Comparison of ENCODE assay signal across 21 cellular contexts in genomic region chr11:103051986-103052385, GRCh38. TPM values are rescaled to one million over a fixed set of nuclear protein-coding genes. Genes with fewer than 3 reads are reported as not detected.
DNase-seq lines count a peak whose midpoint lies in the region; ATAC-seq, FAIRE-seq and TF ChIP-seq lines count a peak whose summit lies in the region.
"Had no signal": no experiment of that assay in that cellular context is flagged by ENCODE, and none has a peak within 500 bp of the region (broad histone marks: within the 10 kb centered on the region; RNA-seq: fewer than 3 reads in every experiment).

No MANE protein-coding gene starts in this region.

- H3K27me3 Mint-ChIP-seq in activated T-helper 17 cell treated with anti-CD3 and anti-CD28 coated beads, Interleukin-2, amount 50 U/mL, for 72 hours = no peaks in the 10 kb centered on the region
- H3K27me3 Mint-ChIP-seq: activated T-cell treated with anti-CD3 and anti-CD28 coated beads, Interleukin-2, amount 50 U/mL, for 24 hours had no signal

- DNase-seq in AG04449 (ENCODE audit: low read depth, low spot score) (peak; percentile 56), GM12892 (ENCODE audit: insufficient read length) (no peak), foreskin fibroblast (peak; percentile 51 to 76), coronary artery (ENCODE audit: low spot score) (no peak), D721Med (ENCODE audit: insufficient read length, low spot score) (no peak)
- DNase-seq: activated CD8-positive, alpha-beta T cell treated with anti-CD3 and anti-CD28 coated beads for 36 hours; activated T-cell treated with anti-CD3 and anti-CD28 coated beads, Interleukin-2, amount 50 U/mL, for 24 hours; cerebellar nuclear complex; DMS79 treated with DMSO at 0.1 percent for 48 hours; effector memory CD4-positive, alpha-beta T cell; NCI-H1436; NCI-H2171 treated with DMSO at 0.1 percent for 48 hours; NCI-H748 treated with DMSO at 0.1 percent for 48 hours; right cardiac atrium; SHP77 had no signal

- CTCF ChIA-PET in AG04449 (lab: Yijun Ruan, JAX) = interaction anchor here (1.0 to 4.5 kb wide), 13 partner anchors 12 to 318 kb away, joined by 3 to 47 read pairs (median 4); no protein-coding TSS in a partner anchor

- TF ChIP-seq POLR2A in GM12892 (IDR thresholded peaks at IDR 0.05; ENCODE audit: low read depth, low read length) = no peak

- FAIRE-seq in GM12892 (lab: Jason Lieb, UNC) (peak; percentile 56), D721Med (lab: Jason Lieb, UNC) (no peak)

- TF ChIP-seq CTCF in AG04449 (IDR thresholded peaks at IDR 0.05; ENCODE audit: insufficient read depth, low read length, missing control alignments) = no peak
- TF ChIP-seq CTCF in foreskin fibroblast (IDR thresholded peaks at IDR 0.05; ENCODE audit: low read depth, low read length) = no peak
- TF ChIP-seq CTCF in coronary artery (IDR thresholded peaks at IDR 0.05) = no peak
- TF ChIP-seq CTCF in D721Med (IDR thresholded peaks at IDR 0.05; ENCODE audit: insufficient read depth, missing control alignments) = no peak

- H3K27ac Mint-ChIP-seq in activated T-helper 17 cell treated with anti-CD3 and anti-CD28 coated beads, Interleukin-2, amount 50 U/mL, for 72 hours = peak overlapping the region; percentile 13
- H3K27ac Mint-ChIP-seq: activated CD8-positive, alpha-beta T cell treated with anti-CD3 and anti-CD28 coated beads for 36 hours; activated T-cell treated with anti-CD3 and anti-CD28 coated beads, Interleukin-2, amount 50 U/mL, for 24 hours; T-helper 1 cell treated with Interleukin-12 subunit alpha and Interleukin-12 subunit beta and Interleukin-4 antibody, amounts not matched to agents 30 μg/mL and 1 μg/mL, for 36 hours; WTC11 had no signal

- no peak overlapping the region for H3K27ac ChIP-seq in coronary artery

- H3K36me3 Mint-ChIP-seq in activated T-helper 17 cell treated with anti-CD3 and anti-CD28 coated beads, Interleukin-2, amount 50 U/mL, for 72 hours (ENCODE audit: low read depth) = peaks cover 1% of the 10 kb centered on the region
- H3K36me3 Mint-ChIP-seq: WTC11 had no signal

- no peaks in the 10 kb centered on the region for H3K9me3 Mint-ChIP-seq in activated T-helper 17 cell treated with anti-CD3 and anti-CD28 coated beads, Interleukin-2, amount 50 U/mL, for 72 hours
- H3K9me3 Mint-ChIP-seq: activated CD8-positive, alpha-beta T cell treated with anti-CD3 and anti-CD28 coated beads for 36 hours; T-helper 1 cell treated with Interleukin-12 subunit alpha and Interleukin-12 subunit beta and Interleukin-4 antibody, amounts not matched to agents 30 μg/mL and 1 μg/mL, for 36 hours; WTC11 had no signal

- no peak for ATAC-seq in activated T-helper 17 cell treated with anti-CD3 and anti-CD28 coated beads, Interleukin-2, amount 50 U/mL, for 72 hours (replicated peaks)
- ATAC-seq in HG03378 (IDR thresholded peaks at IDR 0.05; ENCODE audit: unreplicated experiment) (no peak), HG03469 (IDR thresholded peaks at IDR 0.05; ENCODE audit: unreplicated experiment) (no peak)
- ATAC-seq: activated CD8-positive, alpha-beta T cell treated with anti-CD3 and anti-CD28 coated beads for 36 hours; right cardiac atrium; WTC11 had no signal

- H3K4me3 ChIP-seq in AG04449 (ENCODE audit: low read depth, low read length) (no peak overlapping the region), foreskin fibroblast (ENCODE audit: low read depth in 1 of 2, low read length in 2 of 2) (no peak overlapping the region), coronary artery (no peak overlapping the region)
- H3K4me3 ChIP-seq: lung had no signal

- POLR2A ChIA-PET in AG04449 (lab: Yijun Ruan, JAX) = no interaction called here

- no peaks in the 10 kb centered on the region for H3K4me1 Mint-ChIP-seq in activated T-helper 17 cell treated with anti-CD3 and anti-CD28 coated beads, Interleukin-2, amount 50 U/mL, for 72 hours
- H3K4me1 Mint-ChIP-seq: WTC11 had no signal

- no peak overlapping the region for H3K4me3 Mint-ChIP-seq in activated T-helper 17 cell treated with anti-CD3 and anti-CD28 coated beads, Interleukin-2, amount 50 U/mL, for 72 hours
- H3K4me3 Mint-ChIP-seq: activated CD8-positive, alpha-beta T cell treated with anti-CD3 and anti-CD28 coated beads for 36 hours; activated T-cell treated with anti-CD3 and anti-CD28 coated beads, Interleukin-2, amount 50 U/mL, for 24 hours; T-helper 1 cell treated with Interleukin-12 subunit alpha and Interleukin-12 subunit beta and Interleukin-4 antibody, amounts not matched to agents 30 μg/mL and 1 μg/mL, for 36 hours; WTC11 had no signal

RNA-seq across cellular contexts. Expression of gene DCUN1D5, which starts 40.0 kb away (rescaled TPM):
- 49.8 TPM for polyA plus RNA-seq in GM12892 (2012; ENCODE audit: missing spikeins)
- total RNA-seq in activated T-helper 17 cell treated with anti-CD3 and anti-CD28 coated beads, Interleukin-2, amount 50 U/mL, for 72 hours = 10 to 100 TPM; 39.2 to 64.8 TPM

RNA-seq across cellular contexts. Expression of gene DYNC2H1, which starts 57.2 kb away (rescaled TPM):
- polyA plus RNA-seq in GM12892 (2012; ENCODE audit: missing spikeins) = 0.25 TPM
- total RNA-seq in activated T-helper 17 cell treated with anti-CD3 and anti-CD28 coated beads, Interleukin-2, amount 50 U/mL, for 72 hours = 1 to 10 TPM; 2.2 to 2.5 TPM

Comparison
In these comparisons a context has a peak if more than half of its experiments do, and no peak if none do; other contexts are left out.
1. DNase-seq: peak in AG04449 (single experiment) and foreskin fibroblast (2 of 2); none in GM12892 (single experiment), coronary artery (single experiment) and D721Med (single experiment).